8 cellular contexts compared by ENCODE assay signal in the genomic region with DNA sequence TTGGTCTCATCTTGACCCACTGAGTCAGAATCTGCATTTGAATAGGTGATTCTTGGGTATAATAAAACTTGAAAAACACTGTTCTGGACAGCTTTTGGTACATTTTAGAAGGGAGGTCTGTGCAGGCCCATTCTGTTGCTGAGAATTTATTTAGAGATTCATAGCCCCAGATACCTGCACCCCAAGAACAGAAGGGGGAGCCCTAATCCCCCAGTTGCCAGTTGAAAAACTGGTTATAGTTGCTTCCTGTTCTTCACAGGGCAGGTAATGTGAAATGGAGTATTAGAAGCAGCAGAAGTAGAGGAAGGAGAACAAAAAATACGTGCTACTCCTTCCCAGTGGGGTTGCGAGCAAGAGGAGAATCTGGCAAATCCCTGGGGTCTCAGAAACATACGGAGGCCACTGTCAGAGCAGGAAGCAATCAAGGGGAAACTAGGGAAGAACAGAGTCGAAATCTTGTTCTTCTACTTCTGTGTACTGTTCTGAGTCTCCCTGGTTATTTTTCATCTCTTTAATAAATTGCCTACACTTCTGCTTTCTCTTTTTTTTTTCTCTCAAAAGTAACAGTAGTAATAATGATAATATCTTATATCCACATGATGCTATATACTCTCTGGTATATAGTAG. TPM values are rescaled to one million over a fixed set of nuclear protein-coding genes. Genes with fewer than 3 reads are reported as not detected.
DNase-seq lines count a peak whose midpoint lies in the region; ATAC-seq, FAIRE-seq and TF ChIP-seq lines count a peak whose summit lies in the region.

No MANE protein-coding gene starts in this region.

- H3K27me3 Mint-ChIP-seq in activated naive CD8-positive, alpha-beta T cell treated with anti-CD3 and anti-CD28 coated beads, Interleukin-2, amount 50 U/mL, for 24 hours: no peaks in the 10 kb centered on the region

- H3K36me3 Mint-ChIP-seq in activated naive CD8-positive, alpha-beta T cell treated with anti-CD3 and anti-CD28 coated beads, Interleukin-2, amount 50 U/mL, for 24 hours (ENCODE audit: low read depth): no peaks in the 10 kb centered on the region

- peak; percentile 58 for FAIRE-seq in GM12892 (lab: Jason Lieb, UNC)

- peaks cover 1% of the 10 kb centered on the region for H3K4me1 Mint-ChIP-seq in activated naive CD8-positive, alpha-beta T cell treated with anti-CD3 and anti-CD28 coated beads, Interleukin-2, amount 50 U/mL, for 24 hours

- ATAC-seq in HG02798 (IDR thresholded peaks at IDR 0.05; ENCODE audit: poor library complexity, unreplicated experiment): peak; percentile 79
- ATAC-seq in activated naive CD8-positive, alpha-beta T cell treated with anti-CD3 and anti-CD28 coated beads, Interleukin-2, amount 50 U/mL, for 24 hours: peak; percentile 68

- no peaks in the 10 kb centered on the region for H3K9me3 Mint-ChIP-seq in activated naive CD8-positive, alpha-beta T cell treated with anti-CD3 and anti-CD28 coated beads, Interleukin-2, amount 50 U/mL, for 24 hours

- no peak overlapping the region for H3K4me3 Mint-ChIP-seq in activated naive CD8-positive, alpha-beta T cell treated with anti-CD3 and anti-CD28 coated beads, Interleukin-2, amount 50 U/mL, for 24 hours

- no peak overlapping the region for H3K27ac Mint-ChIP-seq in activated naive CD8-positive, alpha-beta T cell treated with anti-CD3 and anti-CD28 coated beads, Interleukin-2, amount 50 U/mL, for 24 hours

- no peak for TF ChIP-seq POLR2A in GM12892 (IDR thresholded peaks at IDR 0.05; ENCODE audit: low read depth, low read length)

- peak; percentile 9 for DNase-seq in AG08396 (ENCODE audit: low spot score)
- DNase-seq in GM12892 (ENCODE audit: insufficient read length): peak; percentile 20
- DNase-seq in NOMO-1 (lab: John Stamatoyannopoulos, UW; ENCODE audit: unreplicated experiment in 2 of 2): peak; percentile 46 to 64
- peak; percentile 15 for DNase-seq in activated naive CD8-positive, alpha-beta T cell treated with anti-CD3 and anti-CD28 coated beads, Interleukin-2, amount 50 U/mL, for 24 hours
- peak; percentile 4 for DNase-seq in kidney glomerular epithelial cell (lab: John Stamatoyannopoulos, UW)
- no peak for DNase-seq in NCI-H226
- no peak for DNase-seq in NCI-H345 (lab: John Stamatoyannopoulos, UW)

RNA-seq across cellular contexts. Expression of a gene that starts 4.6 kb away (rescaled TPM):
- polyA plus RNA-seq in GM12892 (2012; ENCODE audit: missing spikeins): not detected

RNA-seq across cellular contexts. Expression of a gene that starts 23.3 kb away (rescaled TPM):
- polyA plus RNA-seq in GM12892 (2012; ENCODE audit: missing spikeins): 14.9 TPM

RNA-seq across cellular contexts. Expression of a gene that starts 49.3 kb away (rescaled TPM):
- not detected for polyA plus RNA-seq in GM12892 (2012; ENCODE audit: missing spikeins)

Comparison
In these comparisons a context has a peak if more than half of its experiments do, and no peak if none do; other contexts are left out.
1. DNase-seq: peak in AG08396 (single experiment), GM12892 (single experiment), NOMO-1 (2 of 2), activated naive CD8-positive, alpha-beta T cell treated with anti-CD3 and anti-CD28 coated beads, Interleukin-2, amount 50 U/mL, for 24 hours (single experiment) and kidney glomerular epithelial cell (single experiment); none in NCI-H226 (single experiment) and NCI-H345 (single experiment).